9 cellular contexts compared by ENCODE assay signal in the genomic region with DNA sequence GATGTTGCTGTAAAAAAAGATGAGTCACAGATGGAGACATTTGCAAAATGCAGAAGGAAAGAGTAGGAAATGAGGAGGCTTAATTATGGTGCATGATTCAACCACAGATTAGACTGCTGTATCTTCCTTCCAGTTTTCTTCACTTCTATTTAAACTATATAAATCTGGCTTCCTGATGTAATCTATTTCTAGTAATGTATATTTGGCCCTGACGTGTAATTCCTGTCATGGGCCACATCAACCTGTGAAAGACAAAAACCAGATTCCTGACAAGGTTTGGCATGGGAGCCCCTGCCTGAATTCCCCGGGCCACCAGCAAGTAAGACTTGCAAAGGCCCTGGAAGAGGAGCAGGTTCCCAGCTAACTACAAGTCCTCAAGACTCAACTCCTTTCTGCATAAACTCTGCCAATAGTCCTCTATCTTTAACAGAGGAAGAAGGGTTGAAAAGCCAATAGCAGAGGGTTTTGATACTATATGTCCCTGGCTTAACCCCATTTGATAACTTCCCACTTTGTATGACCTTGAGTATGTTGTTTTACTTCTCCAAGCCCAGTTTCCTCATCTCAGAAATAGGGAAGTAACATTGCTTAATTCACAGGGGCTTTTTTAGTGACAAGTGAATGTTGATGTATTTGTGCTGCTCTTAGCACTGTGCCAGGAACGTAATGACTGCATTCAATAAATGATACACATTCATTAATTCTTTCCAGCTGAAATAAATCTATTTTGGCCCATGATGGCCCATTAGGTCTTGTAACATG.
DNase-seq lines count a peak whose midpoint lies in the region; ATAC-seq and TF ChIP-seq lines count a peak whose summit lies in the region.
"Had no signal": no experiment of that assay in that cellular context is flagged by ENCODE, and none has a peak within 500 bp of the region (broad histone marks: within the 10 kb centered on the region; RNA-seq: fewer than 3 reads in every experiment).

No MANE protein-coding gene starts in this region.

- TF ChIP-seq CTCF in BJ (IDR thresholded peaks at IDR 0.05; ENCODE audit: insufficient read depth, low read depth, low read length), result no peak

- no peaks in the 10 kb centered on the region for H3K4me1 ChIP-seq in mesodermal cell (ENCODE audit: control insufficient read depth, insufficient read depth, low read length, poor library complexity, severe bottlenecking)

- ATAC-seq in GM19324 (IDR thresholded peaks at IDR 0.05; ENCODE audit: low FRiP score, unreplicated experiment), result no peak
- ATAC-seq in GM19397 (IDR thresholded peaks at IDR 0.05; ENCODE audit: unreplicated experiment), result no peak
- ATAC-seq: activated T-helper 17 cell treated with anti-CD3 and anti-CD28 coated beads, Interleukin-2, amount 50 U/mL, for 72 hours had no signal

- CTCF ChIA-PET in BJ (lab: Yijun Ruan, JAX), result interaction anchor here (1.0 kb wide), 1 partner anchor 11 kb away, joined by 4 read pairs; no protein-coding TSS in a partner anchor

- H3K36me3 ChIP-seq in BJ (ENCODE audit: control insufficient read depth, insufficient read depth, low read length) (no peaks in the 10 kb centered on the region), mesodermal cell (ENCODE audit: control insufficient read depth, insufficient read depth, low read length) (no peaks in the 10 kb centered on the region)

- 86 to 100% methylated on average over 1 to 3 of the region's 3 CpGs for whole genome bisulfite sequencing in mesodermal cell (ENCODE audit: insufficient coverage in 2 of 2), 2 experiments

- H3K27me3 ChIP-seq in BJ (ENCODE audit: control insufficient read depth, insufficient read depth, low read length), result no peaks in the 10 kb centered on the region

- POLR2A ChIA-PET in BJ (lab: Charles Lee), result no interaction called here

- H3K4me3 ChIP-seq in BJ (ENCODE audit: low read depth, low read length) (no peak overlapping the region), mesodermal cell (ENCODE audit: extremely low read depth, insufficient read depth, low read length, poor library complexity, severe bottlenecking) (no peak overlapping the region)

- DNase-seq in BJ (ENCODE audit: low read depth) (peak; percentile 4), NOMO-1 (lab: John Stamatoyannopoulos, UW; ENCODE audit: unreplicated experiment in 2 of 2) (peak; percentile 83 to 98), caudate nucleus (lab: John Stamatoyannopoulos, UW) (peak in 13 of 61 donors; percentile 0 to 44 (median 11)), RPMI8226 (no peak), ecto neural progenitor cell (ENCODE audit: low spot score) (no peak)

- H3K9me3 ChIP-seq in mesodermal cell (ENCODE audit: control insufficient read depth, low read length), result no peaks in the 10 kb centered on the region

- H3K27ac ChIP-seq in caudate nucleus (ENCODE audit: low read depth, low read length) (peak overlapping the region; percentile 36), mesodermal cell (ENCODE audit: low read depth, low read length, severe bottlenecking) (peak overlapping the region; percentile 3)

Comparison
In these comparisons a context has a peak if more than half of its experiments do, and no peak if none do; other contexts are left out.
1. DNase-seq: peak in BJ (single experiment) and NOMO-1 (2 of 2); none in RPMI8226 (single experiment) and ecto neural progenitor cell (single experiment).